8 cellular contexts compared by ENCODE assay signal in the genomic region with DNA sequence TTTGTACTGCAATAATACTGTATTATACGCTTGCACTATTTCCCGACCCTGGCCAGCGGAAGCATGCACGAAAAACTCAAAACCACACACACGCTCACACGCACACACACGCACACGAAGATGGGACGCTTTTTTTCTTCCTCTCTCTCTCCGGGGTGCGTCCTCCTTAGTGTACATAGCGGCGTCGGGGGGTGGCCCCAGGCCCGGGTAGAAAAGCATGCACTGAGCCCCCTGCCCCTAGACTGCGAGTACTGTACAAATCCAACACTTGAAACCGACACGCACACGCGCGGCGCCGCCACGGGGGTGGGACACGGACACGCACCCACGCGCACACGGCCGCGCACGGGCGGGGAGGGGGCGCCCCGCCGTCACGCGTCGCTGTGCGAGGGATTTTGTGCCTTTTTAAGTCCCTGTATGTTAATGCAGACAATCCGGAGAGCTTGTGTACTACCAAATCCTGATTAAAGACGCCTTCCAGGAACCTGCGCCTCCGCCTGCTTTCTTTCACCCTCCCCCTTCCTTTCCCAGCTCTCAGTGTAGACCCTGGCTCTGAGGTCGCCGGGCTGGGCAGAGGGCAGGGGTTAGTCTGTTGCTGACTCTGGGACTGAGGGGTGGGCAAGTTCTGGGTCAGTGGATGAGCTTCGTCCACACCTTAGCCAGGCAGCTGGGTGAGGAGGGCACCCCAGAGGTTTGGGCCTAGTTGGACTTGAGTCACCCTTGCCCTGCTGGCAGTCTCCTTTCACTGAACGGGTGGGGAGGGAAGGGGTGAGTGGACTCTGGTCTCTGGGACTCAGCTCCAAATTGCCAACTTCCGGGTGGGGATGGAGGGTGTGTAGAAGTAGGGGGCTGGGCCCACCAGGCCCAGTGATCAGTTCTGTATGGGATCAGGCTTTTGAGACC. TPM values are rescaled to one million over a fixed set of nuclear protein-coding genes. Genes with fewer than 3 reads are reported as not detected.
DNase-seq lines count a peak whose midpoint lies in the region; ATAC-seq and TF ChIP-seq lines count a peak whose summit lies in the region.

No MANE protein-coding gene starts in this region.

- POLR2A ChIA-PET in CD4-positive, alpha-beta memory T cell (lab: Charles Lee; ENCODE audit: partially characterized antibody), result interaction anchor here (0.6 to 0.8 kb wide), 2 partner anchors 93 to 283 kb away, joined by 3 read pairs; partner anchors contain the start of gene ZNF318
- POLR2A ChIA-PET in naive thymus-derived CD8-positive, alpha-beta T cell (lab: Charles Lee), result interaction anchor here (0.5 to 0.9 kb wide), 7 partner anchors 19 to 1227 kb away, joined by 3 to 5 read pairs (median 3); partner anchors contain the start of gene ABCC10

- peak overlapping the region; percentile 83 to 93 (median 86) for H3K4me3 Mint-ChIP-seq in CD4-positive, alpha-beta memory T cell
- peak overlapping the region; percentile 78 to 88 (median 83) for H3K4me3 Mint-ChIP-seq in naive thymus-derived CD8-positive, alpha-beta T cell

- no peak overlapping the region for H3K27ac ChIP-seq in CD4-positive, alpha-beta memory T cell (ENCODE audit: low read depth, low read length)
- peak overlapping the region in 3 of 4 donors; percentile 79 to 94 (median 93) for H3K27ac ChIP-seq in Peyer's patch

- peaks cover 17% of the 10 kb centered on the region for H3K4me1 ChIP-seq in CD4-positive, alpha-beta memory T cell (ENCODE audit: insufficient read depth, low read length)
- peaks cover 0 to 46% (median 15%) of the 10 kb centered on the region in 4 donors for H3K4me1 ChIP-seq in Peyer's patch

- intact Hi-C loops in CD4-positive, alpha-beta memory T cell (cut with micrococcal nuclease), result no loop called here

- TF ChIP-seq POLR2A in Peyer's patch (IDR thresholded peaks at IDR 0.05), result peak; percentile 10 to 66

- peak; percentile 49 to 66 (median 53) for DNase-seq in CD4-positive, alpha-beta memory T cell
- DNase-seq in Peyer's patch (peak in 2 of 3 donors; percentile 77 to 79), NCI-H1092 (lab: John Stamatoyannopoulos, UW) (no peak), HUDEP-2 (lab: John Stamatoyannopoulos, UW; ENCODE audit: unreplicated experiment in 76 of 76) (no peak)
- DNase-seq in central memory CD4-positive, alpha-beta T cell, result peak; percentile 50
- DNase-seq in naive thymus-derived CD8-positive, alpha-beta T cell, result peak in 9 of 10 donors; percentile 15 to 74 (median 47)
- no peak for DNase-seq in effector CD4-positive, alpha-beta T cell

- H3K4me1 Mint-ChIP-seq in CD4-positive, alpha-beta memory T cell, result peaks cover 4 to 9% (median 6%) of the 10 kb centered on the region in 4 donors
- H3K4me1 Mint-ChIP-seq in naive thymus-derived CD8-positive, alpha-beta T cell, result peaks cover 10 to 19% (median 16%) of the 10 kb centered on the region in 4 donors

- no peaks in the 10 kb centered on the region for H3K9me3 Mint-ChIP-seq in CD4-positive, alpha-beta memory T cell
- H3K9me3 Mint-ChIP-seq in naive thymus-derived CD8-positive, alpha-beta T cell, result no peaks in the 10 kb centered on the region

- peak overlapping the region in 1 of 2 donors; percentile 51 for H3K4me3 ChIP-seq in CD4-positive, alpha-beta memory T cell (ENCODE audit: low read length in 2 of 2)
- H3K4me3 ChIP-seq in Peyer's patch, result peak overlapping the region; percentile 31 to 68 (median 56)

- TF ChIP-seq CTCF in Peyer's patch (IDR thresholded peaks at IDR 0.05), result no peak

- no peaks in the 10 kb centered on the region for H3K36me3 ChIP-seq in CD4-positive, alpha-beta memory T cell (ENCODE audit: insufficient read depth, low read length)
- no peaks in the 10 kb centered on the region for H3K36me3 ChIP-seq in Peyer's patch

- H3K27me3 ChIP-seq in CD4-positive, alpha-beta memory T cell (ENCODE audit: insufficient read depth, low read length), result peaks cover 12% of the 10 kb centered on the region
- no peaks in the 10 kb centered on the region for H3K27me3 ChIP-seq in Peyer's patch

- H3K27me3 Mint-ChIP-seq in CD4-positive, alpha-beta memory T cell, result peaks cover 6 to 19% of the 10 kb centered on the region in 2 donors
- H3K27me3 Mint-ChIP-seq in naive thymus-derived CD8-positive, alpha-beta T cell, result peaks cover 13 to 38% (median 17%) of the 10 kb centered on the region in 5 donors

- no peaks in the 10 kb centered on the region for H3K36me3 Mint-ChIP-seq in CD4-positive, alpha-beta memory T cell
- no peaks in the 10 kb centered on the region for H3K36me3 Mint-ChIP-seq in naive thymus-derived CD8-positive, alpha-beta T cell

- H3K9me3 ChIP-seq in CD4-positive, alpha-beta memory T cell (ENCODE audit: control insufficient read depth in 1 of 2, low read length in 2 of 2), result no peaks in the 10 kb centered on the region
- H3K9me3 ChIP-seq in Peyer's patch, result no peaks in the 10 kb centered on the region

- H3K27ac Mint-ChIP-seq in CD4-positive, alpha-beta memory T cell, result peak overlapping the region in 6 of 7 donors; percentile 15 to 92 (median 62)
- H3K27ac Mint-ChIP-seq in naive thymus-derived CD8-positive, alpha-beta T cell, result peak overlapping the region in 8 of 10 donors; percentile 25 to 85 (median 58)

- ATAC-seq in naive thymus-derived CD8-positive, alpha-beta T cell, result peak; percentile 69 to 84
- no peak for ATAC-seq in HG03565 (IDR thresholded peaks at IDR 0.05; ENCODE audit: unreplicated experiment)

- CTCF ChIA-PET in CD4-positive, alpha-beta memory T cell (lab: Charles Lee; ENCODE audit: partially characterized antibody), result interaction anchor here (1.4 to 1.6 kb wide), 2 partner anchors 121 to 122 kb away, joined by 3 to 4 read pairs; no protein-coding TSS in a partner anchor

RNA-seq across cellular contexts. Expression of gene SLC22A7, which starts 21.6 kb away (rescaled TPM):
- total RNA-seq in CD4-positive, alpha-beta memory T cell, result not detected
- polyA plus RNA-seq in CD4-positive, alpha-beta memory T cell, result not detected
- total RNA-seq in Peyer's patch, result under 1 TPM in 1 of 4 donors, not detected in 3; 0.80 TPM
- total RNA-seq in naive thymus-derived CD8-positive, alpha-beta T cell, result not detected
- polyA plus RNA-seq in naive thymus-derived CD8-positive, alpha-beta T cell, result not detected

RNA-seq across cellular contexts. Expression of gene CRIP3, which starts 32.2 kb away (rescaled TPM):
- total RNA-seq in CD4-positive, alpha-beta memory T cell, result 1 to 10 TPM; 1.9 to 3.0 TPM
- polyA plus RNA-seq in CD4-positive, alpha-beta memory T cell, result not detected
- total RNA-seq in Peyer's patch, result 1 to 10 TPM in 1 of 4 donors, not detected in 3; 6.8 TPM
- total RNA-seq in naive thymus-derived CD8-positive, alpha-beta T cell, result 1 to 10 TPM; 4.1 to 5.3 TPM
- not detected for polyA plus RNA-seq in naive thymus-derived CD8-positive, alpha-beta T cell

RNA-seq across cellular contexts. Expression of gene TTBK1, which starts 33.1 kb away (rescaled TPM):
- under 1 TPM in 1 of 2 experiments, not detected in 1; 0.06 TPM for total RNA-seq in CD4-positive, alpha-beta memory T cell
- polyA plus RNA-seq in CD4-positive, alpha-beta memory T cell, result not detected
- 1 to 10 TPM in 3 of 4 donors, not detected in 1; 1.4 to 2.4 (median 1.4) TPM for total RNA-seq in Peyer's patch
- total RNA-seq in naive thymus-derived CD8-positive, alpha-beta T cell, result not detected
- not detected for polyA plus RNA-seq in naive thymus-derived CD8-positive, alpha-beta T cell

RNA-seq across cellular contexts. Expression of gene DNPH1, which starts 47.1 kb away (rescaled TPM):
- 10 to 100 TPM; 32.8 to 34.8 TPM for total RNA-seq in CD4-positive, alpha-beta memory T cell
- polyA plus RNA-seq in CD4-positive, alpha-beta memory T cell, result 100 to 1,000 TPM in 1 of 2 donors, 10 to 100 TPM in 1; 93.5 to 159 TPM
- total RNA-seq in Peyer's patch, result 100 to 1,000 TPM; 138 to 304 (median 176) TPM
- 10 to 100 TPM; 45.9 to 53.8 TPM for total RNA-seq in naive thymus-derived CD8-positive, alpha-beta T cell
- 100 to 1,000 TPM; 109 to 173 (median 121) TPM for polyA plus RNA-seq in naive thymus-derived CD8-positive, alpha-beta T cell

Comparison
In these comparisons a context has a peak if more than half of its experiments do, and no peak if none do; other contexts are left out.
1. DNase-seq: peak in CD4-positive, alpha-beta memory T cell (5 of 5), Peyer's patch (2 of 3), central memory CD4-positive, alpha-beta T cell (single experiment) and naive thymus-derived CD8-positive, alpha-beta T cell (9 of 10); none in effector CD4-positive, alpha-beta T cell (single experiment), NCI-H1092 (single experiment) and HUDEP-2 (0 of 76).